In genomic region chr2:178530625-178531142, GRCh38 we compare ENCODE assay signal across 7 cellular contexts. TPM values are rescaled to one million over a fixed set of nuclear protein-coding genes. Genes with fewer than 3 reads are reported as not detected.
DNase-seq lines count a peak whose midpoint lies in the region; ATAC-seq and TF ChIP-seq lines count a peak whose summit lies in the region.

No MANE protein-coding gene starts in this region.

- no peak for TF ChIP-seq CTCF in neutrophil (IDR thresholded peaks at IDR 0.05)
- TF ChIP-seq CTCF in esophagus squamous epithelium (IDR thresholded peaks at IDR 0.05): no peak

- peak; percentile 54 for DNase-seq in GM19238 (ENCODE audit: insufficient read length, low spot score)
- peak; percentile 61 for DNase-seq in SIG-M5 (lab: John Stamatoyannopoulos, UW)
- no peak for DNase-seq in DMS153 treated with DMSO at 0.1 percent for 48 hours (lab: John Stamatoyannopoulos, UW; ENCODE audit: unreplicated experiment)
- DNase-seq in DMS153 (lab: John Stamatoyannopoulos, UW): no peak
- no peak for DNase-seq in esophagus squamous epithelium (lab: John Stamatoyannopoulos, UW)

- H3K4me3 ChIP-seq in neutrophil (ENCODE audit: low read depth in 1 of 2, low read length in 1 of 2) (peak overlapping the region; percentile 67 to 70), esophagus squamous epithelium (no peak overlapping the region)

- WGBS in esophagus squamous epithelium, 2 donors: 62 to 76% methylated on average over 8 of the region's 8 CpGs

- H3K27me3 ChIP-seq in neutrophil (no peaks in the 10 kb centered on the region), esophagus squamous epithelium (no peaks in the 10 kb centered on the region)

- TF ChIP-seq POLR2A in esophagus squamous epithelium (IDR thresholded peaks at IDR 0.05): no peak

- intact Hi-C loops in esophagus squamous epithelium (cut with DNase I): no loop called here

- ATAC-seq in HG02798 (IDR thresholded peaks at IDR 0.05; ENCODE audit: poor library complexity, unreplicated experiment): peak; percentile 97

- no peaks in the 10 kb centered on the region for H3K9me3 ChIP-seq in neutrophil
- H3K9me3 ChIP-seq in esophagus squamous epithelium: no peaks in the 10 kb centered on the region

- H3K4me1 ChIP-seq in neutrophil (ENCODE audit: control insufficient read depth in 1 of 2, insufficient read depth in 1 of 2, low read depth in 1 of 2, low read length in 1 of 2) (peaks cover 99 to 100% of the 10 kb centered on the region in 2 experiments), esophagus squamous epithelium (no peaks in the 10 kb centered on the region)

- H3K27ac ChIP-seq in neutrophil (peak overlapping the region; percentile 92), esophagus squamous epithelium (no peak overlapping the region)

- peaks cover 5% of the 10 kb centered on the region for H3K36me3 ChIP-seq in neutrophil
- H3K36me3 ChIP-seq in esophagus squamous epithelium: peaks cover 0 to 46% (median 0%) of the 10 kb centered on the region in 3 donors

RNA-seq across cellular contexts. Expression of gene PLEKHA3, which starts 50.4 kb away (rescaled TPM):
- total RNA-seq in esophagus squamous epithelium: 10 to 100 TPM in 2 of 4 donors, 1 to 10 TPM in 2; 3.2 to 12.2 (median 7.2) TPM

RNA-seq across cellular contexts. Expression of gene FKBP7, which starts 52.3 kb away (rescaled TPM):
- total RNA-seq in esophagus squamous epithelium: 10 to 100 TPM in 1 of 4 donors, 1 to 10 TPM in 1, under 1 TPM in 2; 0.83 to 10.5 (median 1.4) TPM

Comparison
In these comparisons a context has a peak if more than half of its experiments do, and no peak if none do; other contexts are left out.
1. DNase-seq: peak in GM19238 (single experiment) and SIG-M5 (single experiment); none in DMS153 treated with DMSO at 0.1 percent for 48 hours (single experiment), DMS153 (single experiment) and esophagus squamous epithelium (single experiment).
2. H3K4me3 ChIP-seq: peak in neutrophil (2 of 2); none in esophagus squamous epithelium (0 of 4).